In genomic region chr11:117182551-117182935, GRCh38 we compare ENCODE assay signal across 8 cellular contexts.
"Had no signal": no experiment of that assay in that cellular context is flagged by ENCODE, and none has a peak within 500 bp of the region (broad histone marks: within the 10 kb centered on the region; RNA-seq: fewer than 3 reads in every experiment).

No MANE protein-coding gene starts in this region.

- H3K27me3 Mint-ChIP-seq: activated CD4-positive, alpha-beta T cell treated with anti-CD3 and anti-CD28 coated beads for 36 hours; stimulated activated naive B cell treated with anti-CD40 and anti-IgM and Interleukin-4, amounts not matched to agents 10 μg/mL and 1 μg/mL and 100 μg/mL, for 72 hours had no signal

- H3K4me3 ChIP-seq: upper lobe of right lung had no signal

- DNase-seq: activated CD4-positive, alpha-beta T cell treated with anti-CD3 and anti-CD28 coated beads for 36 hours; foreskin keratinocyte; nephron progenitor cell; stimulated activated naive B cell treated with anti-CD40 and anti-IgM and Interleukin-4, amounts not matched to agents 10 μg/mL and 1 μg/mL and 100 μg/mL, for 72 hours; substantia nigra; T1000; upper lobe of right lung had no signal

- H3K27ac ChIP-seq: ascending aorta, foreskin keratinocyte, upper lobe of right lung had no signal

- ATAC-seq: activated CD4-positive, alpha-beta T cell treated with anti-CD3 and anti-CD28 coated beads for 36 hours; foreskin keratinocyte; stimulated activated naive B cell treated with anti-CD40 and anti-IgM and Interleukin-4, amounts not matched to agents 10 μg/mL and 1 μg/mL and 100 μg/mL, for 72 hours; upper lobe of right lung had no signal

- H3K4me3 Mint-ChIP-seq: activated CD4-positive, alpha-beta T cell treated with anti-CD3 and anti-CD28 coated beads for 36 hours; nephron progenitor cell; stimulated activated naive B cell treated with anti-CD40 and anti-IgM and Interleukin-4, amounts not matched to agents 10 μg/mL and 1 μg/mL and 100 μg/mL, for 72 hours had no signal

- H3K4me1 ChIP-seq: foreskin keratinocyte had no signal

- H3K27ac Mint-ChIP-seq: activated CD4-positive, alpha-beta T cell treated with anti-CD3 and anti-CD28 coated beads for 36 hours; nephron progenitor cell had no signal

- H3K9me3 ChIP-seq: ascending aorta, upper lobe of right lung had no signal

- H3K9me3 Mint-ChIP-seq: nephron progenitor cell; stimulated activated naive B cell treated with anti-CD40 and anti-IgM and Interleukin-4, amounts not matched to agents 10 μg/mL and 1 μg/mL and 100 μg/mL, for 72 hours had no signal

- H3K27me3 ChIP-seq: ascending aorta, foreskin keratinocyte, upper lobe of right lung had no signal
